Comparison of ENCODE assay signal across 10 cellular contexts in the genomic region with DNA sequence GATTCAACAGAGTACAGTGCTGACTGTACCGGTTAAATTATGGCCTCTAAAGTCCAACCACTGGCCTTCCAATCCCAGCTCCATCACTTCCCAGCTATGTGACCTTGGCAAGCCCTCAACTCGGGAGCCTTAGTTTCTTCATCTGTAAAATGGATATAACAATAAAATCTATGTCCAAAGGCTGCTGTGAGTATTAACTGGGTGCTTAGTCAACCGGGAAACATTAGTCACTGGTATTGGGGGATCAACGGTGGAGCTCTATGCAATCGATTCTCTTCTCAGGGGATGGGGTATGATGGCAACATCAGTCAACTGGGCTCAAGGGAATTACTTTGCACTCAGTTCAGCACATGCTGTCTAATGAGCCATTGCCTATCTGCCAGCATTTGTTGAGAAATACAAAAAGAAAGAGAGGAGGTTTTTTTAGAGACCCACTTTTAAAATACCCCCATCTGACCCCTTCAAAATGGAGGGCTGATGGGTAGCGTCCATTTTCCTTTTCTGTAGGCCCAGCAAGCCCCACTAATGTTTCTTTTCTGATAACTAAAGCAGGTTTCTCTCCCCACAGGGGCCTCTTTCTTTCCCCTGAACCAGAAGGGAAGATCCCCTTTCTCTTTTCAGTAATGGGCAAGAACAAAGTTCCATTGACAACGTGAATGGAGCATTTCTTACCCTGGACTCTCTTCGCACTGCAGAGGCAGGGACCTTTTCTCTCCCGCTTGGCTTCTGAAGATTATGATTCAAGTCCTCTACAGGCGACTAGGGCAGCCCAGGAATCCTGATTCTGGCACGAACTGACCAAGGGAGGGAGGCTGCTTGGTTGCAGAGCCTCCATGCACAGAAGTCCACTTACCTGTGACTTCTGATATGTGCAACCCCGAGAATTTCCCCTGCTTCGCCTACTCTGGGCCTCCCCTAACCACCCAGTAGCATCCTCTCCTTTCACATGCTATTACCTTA. TPM values are rescaled to one million over a fixed set of nuclear protein-coding genes. Genes with fewer than 3 reads are reported as not detected.
DNase-seq lines count a peak whose midpoint lies in the region; ATAC-seq and TF ChIP-seq lines count a peak whose summit lies in the region.
"Had no signal": no experiment of that assay in that cellular context is flagged by ENCODE, and none has a peak within 500 bp of the region (broad histone marks: within the 10 kb centered on the region; RNA-seq: fewer than 3 reads in every experiment).

No MANE protein-coding gene starts in this region.

- no peak for TF ChIP-seq CTCF in NB4 (IDR thresholded peaks at IDR 0.05; ENCODE audit: low read depth, low read length)
- no peak for TF ChIP-seq CTCF in Peyer's patch (IDR thresholded peaks at IDR 0.05)

- H3K27ac Mint-ChIP-seq in memory B cell: peak overlapping the region; percentile 78

- DNase-seq in NB4 (ENCODE audit: low read depth) (peak; percentile 39), memory B cell (ENCODE audit: low spot score in 2 of 2) (no peak), HCEC 1CT (no peak), H4 (ENCODE audit: low spot score) (no peak), Peyer's patch (no peak)
- DNase-seq: NCI-H2107 had no signal

- H3K27ac ChIP-seq in Peyer's patch: peak overlapping the region in 2 of 4 donors; percentile 0 to 29
- H3K27ac ChIP-seq: gastroesophageal sphincter had no signal

- peaks cover 0 to 5% (median 2%) of the 10 kb centered on the region in 4 donors for H3K4me1 ChIP-seq in Peyer's patch

- H3K27me3 ChIP-seq in Peyer's patch: no peaks in the 10 kb centered on the region
- H3K27me3 ChIP-seq: gastroesophageal sphincter had no signal

- H3K36me3 ChIP-seq in Peyer's patch: no peaks in the 10 kb centered on the region
- H3K36me3 ChIP-seq: gastroesophageal sphincter had no signal

- no peak for TF ChIP-seq POLR2A in NB4 (IDR thresholded peaks at IDR 0.05; ENCODE audit: extremely low read depth, insufficient read length)
- TF ChIP-seq POLR2A in Peyer's patch (IDR thresholded peaks at IDR 0.05): no peak

- no peaks in the 10 kb centered on the region for H3K9me3 ChIP-seq in Peyer's patch
- H3K9me3 ChIP-seq: gastroesophageal sphincter had no signal

- no peaks in the 10 kb centered on the region for H3K36me3 Mint-ChIP-seq in memory B cell

- ATAC-seq in GM18498 (IDR thresholded peaks at IDR 0.05; ENCODE audit: unreplicated experiment) (peak; percentile 16), GM21515 (IDR thresholded peaks at IDR 0.05; ENCODE audit: unreplicated experiment) (peak; percentile 29), memory B cell (ENCODE audit: low read depth) (peak; percentile 11), HG03469 (IDR thresholded peaks at IDR 0.05; ENCODE audit: unreplicated experiment) (no peak)
- ATAC-seq: gastroesophageal sphincter had no signal

- H3K4me1 Mint-ChIP-seq in memory B cell: peaks cover 40% of the 10 kb centered on the region

- H3K4me3 ChIP-seq in NB4 (ENCODE audit: low read depth, low read length): no peak overlapping the region
- H3K4me3 ChIP-seq in Peyer's patch: no peak overlapping the region
- H3K4me3 ChIP-seq: gastroesophageal sphincter had no signal

- no peaks in the 10 kb centered on the region for H3K27me3 Mint-ChIP-seq in memory B cell

- peak overlapping the region; percentile 27 for H3K4me3 Mint-ChIP-seq in memory B cell

- H3K9me3 Mint-ChIP-seq in memory B cell: no peaks in the 10 kb centered on the region

RNA-seq across cellular contexts. Expression of gene AGFG1, which starts 8.7 kb away (rescaled TPM):
- total RNA-seq in H4 (2014; rRNA removed; shearing (Covaris generic)): 110 and 129 TPM in 2 replicates
- total RNA-seq in Peyer's patch: 10 to 100 TPM; 24.8 to 68.1 (median 62.6) TPM
